ENCODE assay signal across 12 cellular contexts in the genomic region with DNA sequence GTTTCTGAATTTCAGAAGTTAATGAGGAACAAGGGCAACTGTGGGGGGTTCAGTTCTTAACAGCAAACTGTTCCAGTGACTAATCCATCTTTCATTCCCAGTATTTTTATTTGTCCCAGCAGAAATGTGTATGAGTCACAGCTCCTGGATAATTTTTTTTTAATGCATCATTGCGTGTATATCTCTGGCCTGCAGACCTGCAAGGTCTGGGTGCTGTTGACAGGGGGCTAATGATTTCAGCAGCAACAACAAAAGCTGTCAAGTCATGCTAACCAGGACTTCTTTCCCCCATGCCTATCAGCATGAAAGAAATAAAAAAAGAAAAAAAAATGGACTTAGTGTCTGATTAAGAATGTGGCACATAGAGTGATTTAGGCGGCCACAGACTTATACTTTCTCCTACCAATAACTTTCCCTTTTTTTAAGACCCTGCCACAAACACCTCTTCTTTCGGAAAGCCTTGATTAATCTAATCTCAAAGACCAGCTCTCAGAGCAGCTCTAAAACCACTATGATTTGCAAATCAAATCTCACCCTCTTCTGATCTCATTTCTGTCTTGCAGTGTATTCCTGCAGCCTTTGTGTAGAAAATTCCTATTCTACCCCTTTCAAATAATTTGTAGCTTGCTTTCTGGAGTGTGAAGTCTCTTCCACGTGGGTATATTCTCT. TPM values are rescaled to one million over a fixed set of nuclear protein-coding genes. Genes with fewer than 3 reads are reported as not detected.
DNase-seq lines count a peak whose midpoint lies in the region; ATAC-seq and TF ChIP-seq lines count a peak whose summit lies in the region.
"Had no signal": no experiment of that assay in that cellular context is flagged by ENCODE, and none has a peak within 500 bp of the region (broad histone marks: within the 10 kb centered on the region; RNA-seq: fewer than 3 reads in every experiment).

No MANE protein-coding gene starts in this region.

- H4K20me1 ChIP-seq in OCI-LY3 (ENCODE audit: insufficient read depth, low read length), result no peaks in the 10 kb centered on the region

- H3K27me3 ChIP-seq in OCI-LY3 (ENCODE audit: low read depth, low read length) (peaks cover 25% of the 10 kb centered on the region), upper lobe of left lung (no peaks in the 10 kb centered on the region)
- H3K27me3 ChIP-seq: right atrium auricular region had no signal

- no peak for TF ChIP-seq POLR2A in upper lobe of left lung (IDR thresholded peaks at IDR 0.05)

- H3K27ac ChIP-seq in OCI-LY3 (ENCODE audit: low read length) (no peak overlapping the region), upper lobe of left lung (no peak overlapping the region)
- H3K27ac ChIP-seq: lower lobe of right lung, right atrium auricular region had no signal

- no peaks in the 10 kb centered on the region for H3K27me3 Mint-ChIP-seq in osteocyte (ENCODE audit: unreplicated experiment)

- no peak for ATAC-seq in HG03135 (IDR thresholded peaks at IDR 0.05; ENCODE audit: unreplicated experiment)
- ATAC-seq in upper lobe of left lung (ENCODE audit: low FRiP score in 2 of 2), result no peak
- ATAC-seq: lower lobe of right lung had no signal

- H3K4me1 ChIP-seq in OCI-LY3 (ENCODE audit: low read length) (peaks cover 60% of the 10 kb centered on the region), upper lobe of left lung (peaks cover 0 to 7% (median 3%) of the 10 kb centered on the region in 4 donors)
- H3K4me1 ChIP-seq: lower lobe of right lung, right atrium auricular region had no signal

- H3K4me3 ChIP-seq in OCI-LY3 (ENCODE audit: low read length) (no peak overlapping the region), cardiac fibroblast (replicated peaks in 1 of 2; ENCODE audit: low read depth in 2 of 2, low read length in 2 of 2) (no peak overlapping the region), upper lobe of left lung (no peak overlapping the region)
- H3K4me3 ChIP-seq: lower lobe of right lung, right atrium auricular region had no signal

- H3K36me3 Mint-ChIP-seq in osteocyte (ENCODE audit: unreplicated experiment), result no peaks in the 10 kb centered on the region

- no peak overlapping the region for H3K4me3 Mint-ChIP-seq in osteocyte (ENCODE audit: unreplicated experiment)

- 64 to 72% methylated on average over 4 of the region's 4 CpGs for WGBS in upper lobe of left lung, 2 donors

- peaks cover 31% of the 10 kb centered on the region for H3K4me1 Mint-ChIP-seq in osteocyte (ENCODE audit: unreplicated experiment)

- DNase-seq in GM03348 (ENCODE audit: low spot score), result peak; percentile 79
- peak; percentile 84 for DNase-seq in cardiac fibroblast (ENCODE audit: low read depth in 2 of 2)
- DNase-seq in osteocyte (ENCODE audit: extremely low spot score, unreplicated experiment), result no peak
- no peak for DNase-seq in NCI-H748 treated with DMSO at 0.1 percent for 48 hours (lab: John Stamatoyannopoulos, UW)
- no peak for DNase-seq in cerebellar nuclear complex (lab: John Stamatoyannopoulos, UW)
- no peak for DNase-seq in upper lobe of left lung
- DNase-seq: aorta; lower lobe of right lung; NK-92 treated with Interleukin-12 subunit alpha and Interleukin-12 subunit beta, amount 100 ng/mL, for 24 hours had no signal

- H3K9ac ChIP-seq in OCI-LY3 (ENCODE audit: low read length), result no peak overlapping the region

- no peak for TF ChIP-seq CTCF in OCI-LY3 (IDR thresholded peaks at IDR 0.05; ENCODE audit: low read depth, low read length)
- TF ChIP-seq CTCF in cardiac fibroblast (IDR thresholded peaks at IDR 0.05; ENCODE audit: low read depth, low read length), result no peak
- TF ChIP-seq CTCF in osteocyte (IDR thresholded peaks at IDR 0.05), result no peak
- TF ChIP-seq CTCF in upper lobe of left lung (IDR thresholded peaks at IDR 0.05), result no peak

- no peaks in the 10 kb centered on the region for H3K9me3 Mint-ChIP-seq in osteocyte (ENCODE audit: unreplicated experiment)

- H3K36me3 ChIP-seq in OCI-LY3 (replicated peaks; ENCODE audit: low read depth, low read length), result no peaks in the 10 kb centered on the region
- no peaks in the 10 kb centered on the region for H3K36me3 ChIP-seq in upper lobe of left lung
- H3K36me3 ChIP-seq: lower lobe of right lung, right atrium auricular region had no signal

- peak overlapping the region; percentile 41 for H3K4me2 ChIP-seq in OCI-LY3 (ENCODE audit: low read length)

- no peak overlapping the region for H2AFZ ChIP-seq in OCI-LY3 (ENCODE audit: low read depth, low read length)

- no peak for TF ChIP-seq EP300 in upper lobe of left lung (IDR thresholded peaks at IDR 0.05)

- H3K9me3 ChIP-seq in OCI-LY3 (ENCODE audit: insufficient read depth, low read length) (no peaks in the 10 kb centered on the region), upper lobe of left lung (no peaks in the 10 kb centered on the region)
- H3K9me3 ChIP-seq: lower lobe of right lung, right atrium auricular region had no signal

- H3K27ac Mint-ChIP-seq in osteocyte (ENCODE audit: unreplicated experiment), result peak overlapping the region; percentile 27

- H3K79me2 ChIP-seq in OCI-LY3 (ENCODE audit: low read length), result no peaks in the 10 kb centered on the region

RNA-seq across cellular contexts. Expression of gene PREX1, which starts 14.2 kb away (rescaled TPM):
- total RNA-seq in osteocyte (22.2 and 24.2 TPM in 2 replicates), upper lobe of left lung (100 to 1,000 TPM in 2 of 6 donors, 10 to 100 TPM in 4; 42.8 to 177 (median 74.6) TPM)

Comparison
In these comparisons a context has a peak if more than half of its experiments do, and no peak if none do; other contexts are left out.
1. DNase-seq: peak in GM03348 (single experiment) and cardiac fibroblast (2 of 2); none in osteocyte (single experiment), NCI-H748 treated with DMSO at 0.1 percent for 48 hours (single experiment), cerebellar nuclear complex (0 of 2) and upper lobe of left lung (0 of 2).